In genomic region chr15:98722209-98722608, GRCh38 we compare ENCODE assay signal across 19 cellular contexts.
DNase-seq lines count a peak whose midpoint lies in the region; ATAC-seq and TF ChIP-seq lines count a peak whose summit lies in the region.
"Had no signal": no experiment of that assay in that cellular context is flagged by ENCODE, and none has a peak within 500 bp of the region (broad histone marks: within the 10 kb centered on the region; RNA-seq: fewer than 3 reads in every experiment).

No MANE protein-coding gene starts in this region.

- H4K20me1 ChIP-seq in mammary epithelial cell (ENCODE audit: insufficient read depth, low read length), result no peaks in the 10 kb centered on the region
- peaks cover 55% of the 10 kb centered on the region for H4K20me1 ChIP-seq in GM23338 (replicated peaks; ENCODE audit: insufficient read depth)
- H4K20me1 ChIP-seq in hepatocyte (ENCODE audit: insufficient read depth, poor library complexity, severe bottlenecking), result peaks cover 24% of the 10 kb centered on the region

- H3K79me2 ChIP-seq in mammary epithelial cell (ENCODE audit: insufficient read depth, low read length) (peaks cover 93% of the 10 kb centered on the region), GM23338 (replicated peaks; ENCODE audit: insufficient read depth) (peaks cover 100% of the 10 kb centered on the region), hepatocyte (peaks cover 94% of the 10 kb centered on the region), trophoblast cell (ENCODE audit: control insufficient read depth, insufficient read depth, low read length, poor library complexity) (peaks cover 33% of the 10 kb centered on the region)

- no peaks in the 10 kb centered on the region for H3K9me3 Mint-ChIP-seq in GM23338
- H3K9me3 Mint-ChIP-seq: CD4-positive, CD25-positive, alpha-beta regulatory T cell had no signal

- H3F3A ChIP-seq in GM23338 (replicated peaks; ENCODE audit: low read depth), result no peaks in the 10 kb centered on the region; the same call in 1 of the 2 replicates

- no peak overlapping the region for H3K4me3 Mint-ChIP-seq in GM23338

- H3K36me3 ChIP-seq in breast epithelium, result no peaks in the 10 kb centered on the region
- no peaks in the 10 kb centered on the region for H3K36me3 ChIP-seq in mammary epithelial cell (ENCODE audit: insufficient read depth, low read length)
- H3K36me3 ChIP-seq in GM23338 (ENCODE audit: insufficient read depth), result no peaks in the 10 kb centered on the region
- H3K36me3 ChIP-seq in hepatocyte (replicated peaks; ENCODE audit: insufficient read depth, low read depth), result no peaks in the 10 kb centered on the region
- peaks cover 0 to 2% of the 10 kb centered on the region in 2 experiments for H3K36me3 ChIP-seq in trophoblast cell (ENCODE audit: control insufficient read depth in 1 of 2, insufficient read depth in 2 of 2, low read length in 2 of 2)

- H3K9me2 ChIP-seq in GM23338 (ENCODE audit: insufficient read depth), result peaks cover 13% of the 10 kb centered on the region
- no peaks in the 10 kb centered on the region for H3K9me2 ChIP-seq in hepatocyte (replicated peaks; ENCODE audit: insufficient read depth)

- TF ChIP-seq POLR2A in breast epithelium (IDR thresholded peaks at IDR 0.05), result no peak

- peaks cover 76% of the 10 kb centered on the region for H3K4me1 Mint-ChIP-seq in GM23338

- H2BK12ac ChIP-seq in trophoblast cell (ENCODE audit: low read length), result peak overlapping the region; percentile 72

- DNase-seq in breast epithelium (ENCODE audit: low spot score in 2 of 2) (no peak), mammary epithelial cell (no peak), GM23338 (ENCODE audit: low spot score) (no peak), hepatocyte (ENCODE audit: low spot score) (no peak), trophoblast cell (no peak), anterior cingulate cortex (lab: John Stamatoyannopoulos, UW) (no peak), inferior parietal cortex (ENCODE audit: extremely low spot score) (no peak), EL (no peak)
- DNase-seq: CD4-positive, CD25-positive, alpha-beta regulatory T cell; DND-41; GF-D8; H7; NCI-H1092 treated with DMSO at 0.1 percent for 48 hours; NCI-H1694; NCI-H345; NCI-H69; NK-92 treated with Interleukin-12 subunit alpha and Interleukin-12 subunit beta, amount 100 ng/mL, for 24 hours; OCI-M1 had no signal

- TF ChIP-seq CTCF in breast epithelium (IDR thresholded peaks at IDR 0.05) (no peak), mammary epithelial cell (conservative IDR thresholded peaks at IDR 0.05 in 1 of 2, IDR thresholded peaks at IDR 0.05 in 1 of 2; ENCODE audit: extremely low read depth in 1 of 2, insufficient read depth in 1 of 2, low read depth in 1 of 2, low read length in 2 of 2) (no peak), GM23338 (conservative IDR thresholded peaks at IDR 0.05; ENCODE audit: low read depth in 2 of 2) (no peak), hepatocyte (IDR thresholded peaks at IDR 0.05; ENCODE audit: poor library complexity) (no peak)

- peak overlapping the region; percentile 44 for H4K8ac ChIP-seq in trophoblast cell (ENCODE audit: low read depth, low read length)

- peaks cover 5% of the 10 kb centered on the region; the same call in 1 of the 3 replicates for H3K36me3 Mint-ChIP-seq in GM23338 (ENCODE audit: low read depth)

- in situ Hi-C loops in mammary epithelial cell (cut with MboI; ENCODE audit: low sequenced_read_pairs in 2 of 2), result no loop called here

- H3K27ac ChIP-seq in breast epithelium (peak overlapping the region; percentile 14 to 51), mammary epithelial cell (ENCODE audit: insufficient read depth, low read depth, low read length) (no peak overlapping the region), GM23338 (ENCODE audit: low read depth) (peak overlapping the region; percentile 18; the same call in 1 of the 2 replicates), hepatocyte (peak overlapping the region; percentile 35), trophoblast cell (ENCODE audit: low read depth, low read length) (no peak overlapping the region)
- H3K27ac ChIP-seq: KMS-11 had no signal

- H2BK5ac ChIP-seq in trophoblast cell (ENCODE audit: low read depth, low read length, poor library complexity), result peak overlapping the region; percentile 29

- intact Hi-C loops in breast epithelium (cut with DNase I; ENCODE audit: low total_unique reads), result loop anchor here (5.0 kb wide), 1 partner anchor 45 kb away; no protein-coding TSS in a partner anchor
- intact Hi-C loops in mammary epithelial cell (cut with micrococcal nuclease), result no loop called here

- H2BK120ac ChIP-seq in trophoblast cell (ENCODE audit: insufficient read depth, low read length, poor library complexity), result peak overlapping the region; percentile 25

- H3K27me3 ChIP-seq in breast epithelium (no peaks in the 10 kb centered on the region), mammary epithelial cell (ENCODE audit: insufficient read depth, low read length) (no peaks in the 10 kb centered on the region), GM23338 (ENCODE audit: insufficient read depth) (no peaks in the 10 kb centered on the region), hepatocyte (no peaks in the 10 kb centered on the region), trophoblast cell (ENCODE audit: insufficient read depth, low read length) (no peaks in the 10 kb centered on the region)

- peak overlapping the region; percentile 73; the same call in 1 of the 2 replicates for H3K27ac Mint-ChIP-seq in GM23338
- H3K27ac Mint-ChIP-seq: CD4-positive, CD25-positive, alpha-beta regulatory T cell had no signal

- H4K91ac ChIP-seq in trophoblast cell (ENCODE audit: low read depth, low read length), result peak overlapping the region; percentile 45

- H3K4me3 ChIP-seq in breast epithelium, result no peak overlapping the region
- H3K4me3 ChIP-seq in mammary epithelial cell (replicated peaks in 1 of 3; ENCODE audit: insufficient read depth in 1 of 3, low read depth in 2 of 3, low read length in 3 of 3), result no peak overlapping the region
- H3K4me3 ChIP-seq in GM23338, result no peak overlapping the region
- H3K4me3 ChIP-seq in hepatocyte, result no peak overlapping the region
- no peak overlapping the region for H3K4me3 ChIP-seq in trophoblast cell (ENCODE audit: low read depth, low read length)

- 97% methylated on average over 8 of the region's 8 CpGs for WGBS in mammary epithelial cell (ENCODE audit: low coverage, missing lambda C conversion rate)
- 93% methylated on average over 8 of the region's 8 CpGs for WGBS in hepatocyte (ENCODE audit: low lambda C conversion rate, missing lambda C conversion rate)
- WGBS in trophoblast cell (ENCODE audit: extremely low coverage, insufficient coverage, insufficient read length), result no CpG with 5 or more reads among the region's 8 CpGs

- peak overlapping the region; percentile 27 for H3K18ac ChIP-seq in trophoblast cell (ENCODE audit: low read length)

- no TSS peak for BruUV-seq in mammary epithelial cell (replicated peaks; lab: Mats Ljungman, UMichigan)

- H3K4me1 ChIP-seq in breast epithelium, result peaks cover 0 to 26% of the 10 kb centered on the region in 2 donors
- peaks cover 32% of the 10 kb centered on the region for H3K4me1 ChIP-seq in mammary epithelial cell (ENCODE audit: insufficient read depth, low read length)
- peaks cover 72% of the 10 kb centered on the region for H3K4me1 ChIP-seq in GM23338 (ENCODE audit: insufficient read depth)
- peaks cover 41% of the 10 kb centered on the region for H3K4me1 ChIP-seq in hepatocyte (ENCODE audit: insufficient read depth)
- peaks cover 31 to 48% of the 10 kb centered on the region in 2 experiments for H3K4me1 ChIP-seq in trophoblast cell (ENCODE audit: control insufficient read depth in 1 of 2, insufficient read depth in 2 of 2, low read length in 2 of 2)

- dilution Hi-C loops in mammary epithelial cell (cut with HindIII; ENCODE audit: low sequenced_read_pairs), result no loop called here

- CTCF ChIA-PET in mammary epithelial cell (lab: Charles Lee; ENCODE audit: low non-redundant PET), result no interaction called here

- no peak overlapping the region for H4K12ac ChIP-seq in trophoblast cell (ENCODE audit: low read depth, low read length)

- peaks cover 36% of the 10 kb centered on the region for H3K79me1 ChIP-seq in trophoblast cell (ENCODE audit: low read length)

- H3K4ac ChIP-seq in trophoblast cell (ENCODE audit: low read depth, low read length), result peak overlapping the region; percentile 97

- no peak overlapping the region for H2AFZ ChIP-seq in mammary epithelial cell (ENCODE audit: low read depth, low read length)
- H2AFZ ChIP-seq in GM23338, result no peak overlapping the region
- H2AFZ ChIP-seq in hepatocyte, result no peak overlapping the region
- H2AFZ ChIP-seq in trophoblast cell (ENCODE audit: insufficient read depth, low read length, poor library complexity), result no peak overlapping the region

- H3K27me3 Mint-ChIP-seq in GM23338 (ENCODE audit: insufficient read depth, low read depth, poor library complexity), result peaks cover 9% of the 10 kb centered on the region
- H3K27me3 Mint-ChIP-seq: CD4-positive, CD25-positive, alpha-beta regulatory T cell had no signal

- H3K23ac ChIP-seq in trophoblast cell (ENCODE audit: low read length), result no peak overlapping the region

- peak overlapping the region; percentile 66 for H3K14ac ChIP-seq in trophoblast cell (ENCODE audit: low read length)

- H3K9me3 ChIP-seq in breast epithelium (no peaks in the 10 kb centered on the region), mammary epithelial cell (replicated peaks; ENCODE audit: insufficient read depth, low read length) (no peaks in the 10 kb centered on the region), hepatocyte (ENCODE audit: low read depth) (no peaks in the 10 kb centered on the region), trophoblast cell (ENCODE audit: insufficient read depth, low read depth, low read length) (no peaks in the 10 kb centered on the region)

- H3K9ac ChIP-seq in mammary epithelial cell (ENCODE audit: insufficient read depth, low read length) (no peak overlapping the region), trophoblast cell (ENCODE audit: low read length) (no peak overlapping the region)
- H3K9ac ChIP-seq: KMS-11 had no signal

- no peak overlapping the region for H3K4me2 ChIP-seq in mammary epithelial cell (ENCODE audit: insufficient read depth, low read depth, low read length)
- H3K4me2 ChIP-seq in GM23338, result peak overlapping the region; percentile 33
- H3K4me2 ChIP-seq in hepatocyte, result no peak overlapping the region
- H3K4me2 ChIP-seq in trophoblast cell (ENCODE audit: low read length), result no peak overlapping the region
- H3K4me2 ChIP-seq: KMS-11 had no signal

- ATAC-seq in GM23338, result no peak

- H2AK5ac ChIP-seq in trophoblast cell (ENCODE audit: low read length), result no peak overlapping the region

TF ChIP-seq in GM23338, 12 proteins besides CTCF, POLR2A, EP300 and RAD21 (continues in another document):
- TF ChIP-seq ZNF331 (CRISPR knock-in tag; IDR thresholded peaks at IDR 0.05; ENCODE audit: low read depth) (no peak), EZH2phosphoT487 (IDR thresholded peaks at IDR 0.05; ENCODE audit: unreplicated experiment) (no peak), EZH2 (IDR thresholded peaks at IDR 0.05; ENCODE audit: low read depth, unreplicated experiment) (no peak), CREB1 (CRISPR knock-in tag; IDR thresholded peaks at IDR 0.05; ENCODE audit: low read depth) (no peak), NANOG (IDR thresholded peaks at IDR 0.05; ENCODE audit: borderline replicate concordance) (no peak), STAT1 (IDR thresholded peaks at IDR 0.05; ENCODE audit: unreplicated experiment) (no peak)

Comparison
In these comparisons a context has a peak if more than half of its experiments do, and no peak if none do; other contexts are left out.
1. H3K27ac ChIP-seq: peak in breast epithelium (2 of 2), GM23338 (single experiment) and hepatocyte (single experiment); none in mammary epithelial cell (single experiment) and trophoblast cell (single experiment).